In genomic region chr6:140134224-140134623, GRCh38 we compare ENCODE assay signal across 22 cellular contexts.
"Had no signal": no experiment of that assay in that cellular context is flagged by ENCODE, and none has a peak within 500 bp of the region (broad histone marks: within the 10 kb centered on the region; RNA-seq: fewer than 3 reads in every experiment).

No MANE protein-coding gene starts in this region.

- H3K4me1 ChIP-seq: body of pancreas, gastroesophageal sphincter, pancreas, psoas muscle, right atrium auricular region, tibial artery had no signal

- ATAC-seq: activated CD8-positive, alpha-beta memory T cell treated with anti-CD3 and anti-CD28 coated beads, Interleukin-2, amount 10 ng/mL, durations not matched to agents 7 days and 5 days; activated CD8-positive, alpha-beta T cell treated with anti-CD3 and anti-CD28 coated beads for 36 hours; body of pancreas; gastroesophageal sphincter; natural killer cell treated with Interleukin-12 subunit alpha and Interleukin-12 subunit beta and Interleukin-15 and Interleukin-18, amount 100 ng/mL, for 72 hours; pancreas; psoas muscle; stimulated activated naive CD8-positive, alpha-beta T cell treated with anti-CD3 and anti-CD28 coated beads, Interleukin-15, amount 100 ng/mL, for 72 hours had no signal

- H3K27ac ChIP-seq: body of pancreas, cardiac muscle cell, gastroesophageal sphincter, left ventricle myocardium inferior, pancreas, psoas muscle, right atrium auricular region, tibial artery had no signal

- H3K36me3 ChIP-seq: cardiac muscle cell, gastroesophageal sphincter, pancreas, right atrium auricular region had no signal

- DNase-seq: activated CD4-positive, alpha-beta T cell treated with anti-CD3 and anti-CD28 coated beads, Interleukin-2, amount 10 ng/mL, durations not matched to agents 24 days and 14 days; activated CD4-positive, CD25-positive, alpha-beta regulatory T cell; activated CD8-positive, alpha-beta memory T cell treated with anti-CD3 and anti-CD28 coated beads, Interleukin-2, amount 10 ng/mL, durations not matched to agents 7 days and 5 days; activated CD8-positive, alpha-beta T cell treated with anti-CD3 and anti-CD28 coated beads for 36 hours; activated effector memory CD4-positive, alpha-beta T cell treated with anti-CD3 and anti-CD28 coated beads, Interleukin-2, amount 50 U/mL, for 16 hours; activated naive CD4-positive, alpha-beta T cell treated with anti-CD3 and anti-CD28 coated beads, Interleukin-2, amount 10 ng/mL, durations not matched to agents 7 days and 5 days; activated T-cell treated with anti-CD3 and anti-CD28 coated beads for 4 hours; body of pancreas; effector memory CD4-positive, alpha-beta T cell; head of caudate nucleus; hypothalamus; left ventricle myocardium inferior; midbrain; pancreas; psoas muscle; stimulated activated naive CD8-positive, alpha-beta T cell treated with anti-CD3 and anti-CD28 coated beads, Interleukin-15, amount 100 ng/mL, for 72 hours; T1000; tibial artery had no signal

- H3K4me3 ChIP-seq: body of pancreas, cardiac muscle cell, gastroesophageal sphincter, left ventricle myocardium inferior, pancreas, psoas muscle, right atrium auricular region, tibial artery had no signal

- H3K27me3 ChIP-seq: body of pancreas, cardiac muscle cell, gastroesophageal sphincter, pancreas, right atrium auricular region, tibial artery had no signal

- H3K9me3 ChIP-seq: pancreas had no signal
